Comparison of ENCODE assay signal across 8 cellular contexts in the genomic region with DNA sequence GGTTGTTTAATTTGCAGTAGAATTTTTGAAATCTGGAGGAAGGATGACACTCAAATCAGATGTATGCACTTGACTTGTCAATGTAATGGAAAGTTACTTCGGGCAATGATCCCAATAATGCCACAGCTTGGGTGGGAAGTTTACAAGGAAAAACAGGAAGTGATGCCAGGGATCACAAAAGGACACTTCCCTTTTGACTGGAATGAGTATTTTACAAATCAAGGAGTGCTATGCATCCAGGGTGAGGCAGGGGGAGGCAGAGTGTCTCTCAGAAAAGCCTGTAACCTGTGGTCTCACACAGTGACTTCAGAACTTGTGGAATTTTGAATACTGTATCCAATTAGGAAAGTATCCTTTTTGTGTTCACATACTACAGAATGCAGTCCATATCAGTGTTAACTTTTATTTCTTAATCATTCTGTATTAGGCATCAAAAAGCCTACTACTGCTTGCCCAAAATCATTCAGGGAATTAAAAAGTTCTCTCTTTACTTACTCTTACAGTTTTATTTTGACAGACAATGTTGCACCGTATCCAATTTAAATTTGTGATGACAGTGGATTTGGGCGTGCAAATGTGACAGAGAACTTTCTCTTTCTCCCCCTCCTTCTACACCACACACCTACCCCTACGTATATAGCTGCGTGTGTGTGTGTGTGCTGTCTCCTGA.
DNase-seq lines count a peak whose midpoint lies in the region; ATAC-seq, FAIRE-seq and TF ChIP-seq lines count a peak whose summit lies in the region.

No MANE protein-coding gene starts in this region.

- H3K9me3 Mint-ChIP-seq in HFFc6, result no peaks in the 10 kb centered on the region
- no peaks in the 10 kb centered on the region for H3K9me3 Mint-ChIP-seq in stimulated activated memory B cell treated with anti-CD40 and anti-IgM and Interleukin-4, amounts not matched to agents 10 μg/mL and 1 μg/mL and 100 μg/mL, for 72 hours

- FAIRE-seq in small intestine (lab: Jason Lieb, UNC), result no peak

- H3K4me3 ChIP-seq in cardiac muscle cell, result no peak overlapping the region
- no peak overlapping the region for H3K4me3 ChIP-seq in small intestine (ENCODE audit: low read depth in 1 of 2, low read length in 2 of 2)
- no peak overlapping the region for H3K4me3 ChIP-seq in coronary artery

- H3K27me3 ChIP-seq in cardiac muscle cell, result no peaks in the 10 kb centered on the region
- no peaks in the 10 kb centered on the region for H3K27me3 ChIP-seq in small intestine (ENCODE audit: control insufficient read depth in 2 of 2, insufficient read depth in 2 of 2, low read length in 2 of 2)

- 64 to 72% (median 69%) methylated on average over 5 of the region's 5 CpGs for WGBS in small intestine, 3 donors

- TF ChIP-seq CTCF in HFFc6 (IDR thresholded peaks at IDR 0.05), result peak; percentile 78
- TF ChIP-seq CTCF in cardiac muscle cell (IDR thresholded peaks at IDR 0.05; ENCODE audit: low read depth, low read length), result peak; percentile 94
- no peak for TF ChIP-seq CTCF in coronary artery (IDR thresholded peaks at IDR 0.05)

- H3K4me3 Mint-ChIP-seq in HFFc6, result peak overlapping the region; percentile 23; the same call in 1 of the 2 replicates
- no peak overlapping the region for H3K4me3 Mint-ChIP-seq in stimulated activated memory B cell treated with anti-CD40 and anti-IgM and Interleukin-4, amounts not matched to agents 10 μg/mL and 1 μg/mL and 100 μg/mL, for 72 hours

- peaks cover 24% of the 10 kb centered on the region for H3K4me1 Mint-ChIP-seq in HFFc6 (ENCODE audit: low read depth)
- no peaks in the 10 kb centered on the region for H3K4me1 Mint-ChIP-seq in stimulated activated memory B cell treated with anti-CD40 and anti-IgM and Interleukin-4, amounts not matched to agents 10 μg/mL and 1 μg/mL and 100 μg/mL, for 72 hours

- no peaks in the 10 kb centered on the region; the same call in 1 of the 2 replicates for H3K27me3 Mint-ChIP-seq in HFFc6 (ENCODE audit: insufficient read depth)
- no peaks in the 10 kb centered on the region for H3K27me3 Mint-ChIP-seq in stimulated activated memory B cell treated with anti-CD40 and anti-IgM and Interleukin-4, amounts not matched to agents 10 μg/mL and 1 μg/mL and 100 μg/mL, for 72 hours

- H3K4me1 ChIP-seq in cardiac muscle cell (ENCODE audit: low read depth) (no peaks in the 10 kb centered on the region), small intestine (ENCODE audit: control insufficient read depth in 2 of 2, insufficient read depth in 1 of 2, low read depth in 1 of 2, low read length in 1 of 2) (no peaks in the 10 kb centered on the region)

- ATAC-seq in HG03025 (IDR thresholded peaks at IDR 0.05; ENCODE audit: low FRiP score, unreplicated experiment), result no peak
- ATAC-seq in stimulated activated memory B cell treated with anti-CD40 and anti-IgM and Interleukin-4, amounts not matched to agents 10 μg/mL and 1 μg/mL and 100 μg/mL, for 72 hours, result no peak

- H3K27ac ChIP-seq in cardiac muscle cell, result no peak overlapping the region
- no peak overlapping the region for H3K27ac ChIP-seq in small intestine (ENCODE audit: low read depth in 1 of 2, low read length in 1 of 2)
- no peak overlapping the region for H3K27ac ChIP-seq in coronary artery

- peak overlapping the region; percentile 20; the same call in 1 of the 2 replicates for H3K27ac Mint-ChIP-seq in HFFc6
- no peak overlapping the region for H3K27ac Mint-ChIP-seq in stimulated activated memory B cell treated with anti-CD40 and anti-IgM and Interleukin-4, amounts not matched to agents 10 μg/mL and 1 μg/mL and 100 μg/mL, for 72 hours

- no peaks in the 10 kb centered on the region for H3K36me3 Mint-ChIP-seq in HFFc6 (ENCODE audit: low read depth)
- H3K36me3 Mint-ChIP-seq in stimulated activated memory B cell treated with anti-CD40 and anti-IgM and Interleukin-4, amounts not matched to agents 10 μg/mL and 1 μg/mL and 100 μg/mL, for 72 hours, result no peaks in the 10 kb centered on the region

- DNase-seq in AG08395 (ENCODE audit: low spot score), result peak; percentile 69
- DNase-seq in HFFc6, result peak; percentile 62
- peak; percentile 59 for DNase-seq in SK-N-DZ (ENCODE audit: low spot score)
- peak; percentile 62 to 90 for DNase-seq in cardiac muscle cell (ENCODE audit: low read depth in 1 of 2, low spot score in 1 of 2)
- DNase-seq in small intestine, result peak; percentile 43
- no peak for DNase-seq in coronary artery (ENCODE audit: low spot score)

- H3K36me3 ChIP-seq in cardiac muscle cell (no peaks in the 10 kb centered on the region), small intestine (ENCODE audit: control insufficient read depth in 2 of 2, insufficient read depth in 2 of 2, low read length in 2 of 2) (no peaks in the 10 kb centered on the region)

- no peaks in the 10 kb centered on the region for H3K9me3 ChIP-seq in cardiac muscle cell (ENCODE audit: low read depth)
- no peaks in the 10 kb centered on the region for H3K9me3 ChIP-seq in small intestine (ENCODE audit: control insufficient read depth, low read depth)
